16 cellular contexts compared by ENCODE assay signal in genomic region chr4:14719053-14719452, GRCh38.
DNase-seq lines count a peak whose midpoint lies in the region; ATAC-seq and TF ChIP-seq lines count a peak whose summit lies in the region.
"Had no signal": no experiment of that assay in that cellular context is flagged by ENCODE, and none has a peak within 500 bp of the region (broad histone marks: within the 10 kb centered on the region; RNA-seq: fewer than 3 reads in every experiment).

No MANE protein-coding gene starts in this region.

- H3K9me3 Mint-ChIP-seq in activated CD8-positive, alpha-beta T cell treated with anti-CD3 and anti-CD28 coated beads for 36 hours = peaks cover 4% of the 10 kb centered on the region

- H3K36me3 Mint-ChIP-seq in activated CD8-positive, alpha-beta T cell treated with anti-CD3 and anti-CD28 coated beads for 36 hours (ENCODE audit: low read depth) = no peaks in the 10 kb centered on the region
- H3K36me3 Mint-ChIP-seq: activated CD8-positive, alpha-beta memory T cell treated with anti-CD3 and anti-CD28 coated beads, Interleukin-2, amount 10 ng/mL, durations not matched to agents 7 days and 5 days; activated naive CD8-positive, alpha-beta T cell treated with anti-CD3 and anti-CD28 coated beads, Interleukin-2, amount 10 ng/mL, durations not matched to agents 7 days and 5 days had no signal

- POLR2A ChIA-PET in activated CD8-positive, alpha-beta T cell treated with anti-CD3 and anti-CD28 coated beads for 36 hours (lab: Charles Lee) = no interaction called here

- no peak overlapping the region for H3K9ac ChIP-seq in fibroblast of lung (ENCODE audit: insufficient read depth, low read length)
- H3K9ac ChIP-seq: KMS-11 had no signal

- no peak overlapping the region for H3K27ac ChIP-seq in fibroblast of lung (ENCODE audit: insufficient read depth, low read length)
- H3K27ac ChIP-seq: KMS-11, Peyer's patch, testis had no signal

- no peaks in the 10 kb centered on the region for H3K4me1 ChIP-seq in fibroblast of lung (ENCODE audit: control insufficient read depth, extremely low read depth, insufficient read depth, low read length)
- H3K4me1 ChIP-seq: Peyer's patch, testis had no signal

- no peaks in the 10 kb centered on the region for H3K79me2 ChIP-seq in fibroblast of lung (ENCODE audit: control insufficient read depth, insufficient read depth, low read length)

- H3K4me3 Mint-ChIP-seq in activated CD8-positive, alpha-beta T cell treated with anti-CD3 and anti-CD28 coated beads for 36 hours = no peak overlapping the region
- H3K4me3 Mint-ChIP-seq: activated CD8-positive, alpha-beta memory T cell treated with anti-CD3 and anti-CD28 coated beads, Interleukin-2, amount 10 ng/mL, durations not matched to agents 7 days and 5 days; activated naive CD8-positive, alpha-beta T cell treated with anti-CD3 and anti-CD28 coated beads, Interleukin-2, amount 10 ng/mL, durations not matched to agents 7 days and 5 days had no signal

- intact Hi-C loops in activated CD8-positive, alpha-beta T cell treated with anti-CD3 and anti-CD28 coated beads for 36 hours (cut with micrococcal nuclease) = no loop called here

- H3K4me2 ChIP-seq in fibroblast of lung (ENCODE audit: extremely low read depth, insufficient read depth, low read length) = peak overlapping the region; percentile 44
- H3K4me2 ChIP-seq: KMS-11 had no signal

- CTCF ChIA-PET in activated CD8-positive, alpha-beta T cell treated with anti-CD3 and anti-CD28 coated beads for 36 hours (lab: Charles Lee) = no interaction called here

- H3K36me3 ChIP-seq in fibroblast of lung (ENCODE audit: control insufficient read depth, insufficient read depth, low read length) = no peaks in the 10 kb centered on the region
- H3K36me3 ChIP-seq: Peyer's patch had no signal

- peak overlapping the region; percentile 20 for H2AFZ ChIP-seq in fibroblast of lung (ENCODE audit: low read length)

- DNase-seq in HCEC 1CT (peak; percentile 57), T1000 (lab: John Stamatoyannopoulos, UW) (peak; percentile 28), fibroblast of lung (ENCODE audit: low read depth in 2 of 2) (peak; percentile 75 to 79), renal cortical epithelial cell (ENCODE audit: low read depth) (peak; percentile 85), NCI-H2081 (lab: John Stamatoyannopoulos, UW) (no peak)
- no peak for DNase-seq in activated CD8-positive, alpha-beta T cell treated with anti-CD3 and anti-CD28 coated beads for 36 hours
- DNase-seq in central memory CD4-positive, alpha-beta T cell = no peak
- DNase-seq: activated CD8-positive, alpha-beta memory T cell treated with anti-CD3 and anti-CD28 coated beads, Interleukin-2, amount 10 ng/mL, durations not matched to agents 7 days and 5 days; activated naive CD8-positive, alpha-beta T cell treated with anti-CD3 and anti-CD28 coated beads, Interleukin-2, amount 10 ng/mL, durations not matched to agents 7 days and 5 days; COR-L47; effector CD4-positive, alpha-beta T cell; midbrain; Peyer's patch; testis had no signal

- H3K27ac Mint-ChIP-seq in activated CD8-positive, alpha-beta T cell treated with anti-CD3 and anti-CD28 coated beads for 36 hours = no peak overlapping the region
- H3K27ac Mint-ChIP-seq: activated CD8-positive, alpha-beta memory T cell treated with anti-CD3 and anti-CD28 coated beads, Interleukin-2, amount 10 ng/mL, durations not matched to agents 7 days and 5 days; activated naive CD8-positive, alpha-beta T cell treated with anti-CD3 and anti-CD28 coated beads, Interleukin-2, amount 10 ng/mL, durations not matched to agents 7 days and 5 days had no signal

- H3K9me3 ChIP-seq in fibroblast of lung (ENCODE audit: control insufficient read depth, insufficient read depth, low read depth, low read length) = no peaks in the 10 kb centered on the region
- H3K9me3 ChIP-seq: Peyer's patch, testis had no signal

- no peak for ATAC-seq in activated CD8-positive, alpha-beta T cell treated with anti-CD3 and anti-CD28 coated beads for 36 hours
- no peak for ATAC-seq in GM21515 (IDR thresholded peaks at IDR 0.05; ENCODE audit: unreplicated experiment)
- ATAC-seq: activated CD8-positive, alpha-beta memory T cell treated with anti-CD3 and anti-CD28 coated beads, Interleukin-2, amount 10 ng/mL, durations not matched to agents 7 days and 5 days had no signal

- TF ChIP-seq CTCF in fibroblast of lung (conservative IDR thresholded peaks at IDR 0.05 in 1 of 2, IDR thresholded peaks at IDR 0.05 in 1 of 2; ENCODE audit: low read depth in 1 of 2, low read length in 2 of 2) = no peak
- no peak for TF ChIP-seq CTCF in activated CD8-positive, alpha-beta T cell treated with anti-CD3 and anti-CD28 coated beads for 36 hours (IDR thresholded peaks at IDR 0.05)

- no peaks in the 10 kb centered on the region for H3K4me1 Mint-ChIP-seq in activated CD8-positive, alpha-beta T cell treated with anti-CD3 and anti-CD28 coated beads for 36 hours (ENCODE audit: low read depth)
- H3K4me1 Mint-ChIP-seq: activated CD8-positive, alpha-beta memory T cell treated with anti-CD3 and anti-CD28 coated beads, Interleukin-2, amount 10 ng/mL, durations not matched to agents 7 days and 5 days; activated naive CD8-positive, alpha-beta T cell treated with anti-CD3 and anti-CD28 coated beads, Interleukin-2, amount 10 ng/mL, durations not matched to agents 7 days and 5 days had no signal

- H3K27me3 Mint-ChIP-seq in activated CD8-positive, alpha-beta T cell treated with anti-CD3 and anti-CD28 coated beads for 36 hours = peaks cover 9% of the 10 kb centered on the region
- H3K27me3 Mint-ChIP-seq: activated CD8-positive, alpha-beta memory T cell treated with anti-CD3 and anti-CD28 coated beads, Interleukin-2, amount 10 ng/mL, durations not matched to agents 7 days and 5 days; activated naive CD8-positive, alpha-beta T cell treated with anti-CD3 and anti-CD28 coated beads, Interleukin-2, amount 10 ng/mL, durations not matched to agents 7 days and 5 days had no signal

- H4K20me1 ChIP-seq in fibroblast of lung (ENCODE audit: control insufficient read depth, extremely low read depth, insufficient read depth, low read length) = no peaks in the 10 kb centered on the region

- no peak overlapping the region for H3K4me3 ChIP-seq in fibroblast of lung (replicated peaks in 1 of 4; ENCODE audit: control extremely low read depth in 1 of 4, insufficient read depth in 1 of 4, low read depth in 3 of 4, low read length in 4 of 4)
- H3K4me3 ChIP-seq: Peyer's patch, testis had no signal

- no peaks in the 10 kb centered on the region for H3K27me3 ChIP-seq in fibroblast of lung (ENCODE audit: control insufficient read depth, insufficient read depth, low read length)
- H3K27me3 ChIP-seq: Peyer's patch, testis had no signal

Comparison
In these comparisons a context has a peak if more than half of its experiments do, and no peak if none do; other contexts are left out.
1. DNase-seq: peak in HCEC 1CT (single experiment), T1000 (single experiment), fibroblast of lung (2 of 2) and renal cortical epithelial cell (single experiment); none in activated CD8-positive, alpha-beta T cell treated with anti-CD3 and anti-CD28 coated beads for 36 hours (single experiment), central memory CD4-positive, alpha-beta T cell (single experiment) and NCI-H2081 (0 of 2).